Comparison of ENCODE assay signal across 11 cellular contexts in genomic region chr10:75695994-75696393, GRCh38.
"Had no signal": no experiment of that assay in that cellular context is flagged by ENCODE, and none has a peak within 500 bp of the region (broad histone marks: within the 10 kb centered on the region; RNA-seq: fewer than 3 reads in every experiment).

No MANE protein-coding gene starts in this region.

- H3K9ac ChIP-seq: GM23248 had no signal

- FAIRE-seq: H1, H54 had no signal

- H3K36me3 ChIP-seq: HAP-1 had no signal

- H3K9me3 ChIP-seq: HAP-1 had no signal

- H3K4me3 ChIP-seq: GM23248, GM23338, HAP-1 had no signal

- ATAC-seq: GM23338, HCT116 had no signal

- DNase-seq: GM23248, GOT3, H7, H9, HCEC 1CT, HFFc6 had no signal

- H3K4me2 ChIP-seq: GM23338 had no signal

- H3K27ac ChIP-seq: GM23248 had no signal

- H3K4me1 ChIP-seq: HAP-1 had no signal

- H2AFZ ChIP-seq: GM23248, GM23338 had no signal
